Comparison of ENCODE assay signal across 21 cellular contexts in genomic region chr3:30399394-30400181, GRCh38.
DNase-seq lines count a peak whose midpoint lies in the region; ATAC-seq and TF ChIP-seq lines count a peak whose summit lies in the region.
"Had no signal": no experiment of that assay in that cellular context is flagged by ENCODE, and none has a peak within 500 bp of the region (broad histone marks: within the 10 kb centered on the region; RNA-seq: fewer than 3 reads in every experiment).

No MANE protein-coding gene starts in this region.

- TF ChIP-seq CTCF in HFFc6 (IDR thresholded peaks at IDR 0.05) (no peak), foreskin fibroblast (IDR thresholded peaks at IDR 0.05; ENCODE audit: low read depth, low read length) (no peak)

- peaks cover 45% of the 10 kb centered on the region for H3K4me1 Mint-ChIP-seq in HFFc6 (ENCODE audit: low read depth)
- H3K4me1 Mint-ChIP-seq: activated CD4-positive, alpha-beta memory T cell treated with anti-CD3 and anti-CD28 coated beads, Interleukin-2, amount 10 ng/mL, durations not matched to agents 7 days and 5 days had no signal

- H3K9me3 Mint-ChIP-seq in HFFc6 = no peaks in the 10 kb centered on the region

- H3K4me3 Mint-ChIP-seq in HFFc6 = peak overlapping the region; percentile 18; the same call in 1 of the 2 replicates
- H3K4me3 Mint-ChIP-seq: activated CD4-positive, alpha-beta memory T cell treated with anti-CD3 and anti-CD28 coated beads, Interleukin-2, amount 10 ng/mL, durations not matched to agents 7 days and 5 days; activated naive CD4-positive, alpha-beta T cell treated with anti-CD3 and anti-CD28 coated beads for 36 hours had no signal

- H3K36me3 Mint-ChIP-seq in HFFc6 (ENCODE audit: low read depth) = no peaks in the 10 kb centered on the region

- H3K27me3 Mint-ChIP-seq in HFFc6 (ENCODE audit: insufficient read depth) = no peaks in the 10 kb centered on the region; the same call in 1 of the 2 replicates
- H3K27me3 Mint-ChIP-seq: activated CD4-positive, alpha-beta memory T cell treated with anti-CD3 and anti-CD28 coated beads, Interleukin-2, amount 10 ng/mL, durations not matched to agents 7 days and 5 days had no signal

- H3K27ac Mint-ChIP-seq in HFFc6 = no peak overlapping the region; the same call in 1 of the 2 replicates
- H3K27ac Mint-ChIP-seq: activated CD4-positive, alpha-beta memory T cell treated with anti-CD3 and anti-CD28 coated beads, Interleukin-2, amount 10 ng/mL, durations not matched to agents 7 days and 5 days; activated naive CD4-positive, alpha-beta T cell treated with anti-CD3 and anti-CD28 coated beads for 36 hours had no signal

- in situ Hi-C loops in ACHN (cut with HindIII; ENCODE audit: low pct_ligation_motif_present, low pct_unique_long_range_greater_than_20kb, low sequenced_read_pairs) = no loop called here

- no peak for ATAC-seq in HG02610 (IDR thresholded peaks at IDR 0.05; ENCODE audit: unreplicated experiment)
- ATAC-seq: A549 had no signal

- no peak overlapping the region for H3K4me3 ChIP-seq in foreskin fibroblast (ENCODE audit: low read depth in 1 of 2, low read length in 2 of 2)
- H3K4me3 ChIP-seq: A549, BLaER1, colonic mucosa, GM23248, lung had no signal

- peak; percentile 4 for DNase-seq in ACHN
- DNase-seq in HFFc6 = no peak
- peak; percentile 75 for DNase-seq in amniotic epithelial cell (ENCODE audit: low read depth)
- peak; percentile 38 to 56 for DNase-seq in foreskin fibroblast
- no peak for DNase-seq in anterior cingulate cortex (lab: John Stamatoyannopoulos, UW)
- no peak for DNase-seq in NAMALWA (ENCODE audit: low spot score)
- no peak for DNase-seq in middle frontal gyrus (ENCODE audit: extremely low spot score, low spot score)
- DNase-seq: activated CD4-positive, alpha-beta memory T cell treated with anti-CD3 and anti-CD28 coated beads, Interleukin-2, amount 10 ng/mL, durations not matched to agents 7 days and 5 days; activated naive CD4-positive, alpha-beta T cell treated with anti-CD3 and anti-CD28 coated beads for 36 hours; colonic mucosa; GM23248; NCI-H1092; NCI-H2081 treated with DMSO at 0.1 percent for 48 hours; NK-92 treated with Interleukin-12 subunit alpha and Interleukin-12 subunit beta, amount 100 ng/mL, for 24 hours; nucleus accumbens; SK-N-SH; T1000 had no signal

Comparison
In these comparisons a context has a peak if more than half of its experiments do, and no peak if none do; other contexts are left out.
1. DNase-seq: peak in ACHN (single experiment), amniotic epithelial cell (single experiment) and foreskin fibroblast (2 of 2); none in HFFc6 (single experiment), anterior cingulate cortex (0 of 58), NAMALWA (single experiment) and middle frontal gyrus (single experiment).